9 cellular contexts compared by ENCODE assay signal in genomic region chr7:105690286-105690915, GRCh38.
A peak's percentile ranks its signal among the peaks of the same experiment; 100 is the strongest.
DNase-seq lines count a peak whose midpoint lies in the region; ATAC-seq and FAIRE-seq lines count a peak whose summit lies in the region.
"Had no signal": no experiment of that assay in that cellular context is flagged by ENCODE, and none has a peak within 500 bp of the region (broad histone marks: within the 10 kb centered on the region; RNA-seq: fewer than 3 reads in every experiment).

No MANE protein-coding gene starts in this region.

- H3K4me1 ChIP-seq in SJCRH30 = peaks cover 5% of the 10 kb centered on the region; the same call in 1 of the 2 replicates
- no peaks in the 10 kb centered on the region for H3K4me1 ChIP-seq in right cardiac atrium (ENCODE audit: control insufficient read depth, insufficient read depth, low read length)

- H3K36me3 ChIP-seq in SJCRH30 = no peaks in the 10 kb centered on the region

- FAIRE-seq in urothelium cell line (lab: Jason Lieb, UNC) = no peak

- H3K27me3 ChIP-seq in SJCRH30 = no peaks in the 10 kb centered on the region
- no peaks in the 10 kb centered on the region for H3K27me3 ChIP-seq in right cardiac atrium (ENCODE audit: control insufficient read depth, insufficient read depth)

- H3K27ac Mint-ChIP-seq in T-helper 1 cell treated with Interleukin-12 subunit alpha and Interleukin-12 subunit beta and Interleukin-4 antibody, amounts not matched to agents 30 μg/mL and 1 μg/mL, for 36 hours = peak overlapping the region; percentile 98
- H3K27ac Mint-ChIP-seq in stimulated activated memory B cell treated with anti-CD40 and anti-IgM and Interleukin-4, amounts not matched to agents 10 μg/mL and 1 μg/mL and 100 μg/mL, for 72 hours = peak overlapping the region; percentile 99

- peaks cover 32% of the 10 kb centered on the region for H3K4me1 Mint-ChIP-seq in T-helper 1 cell treated with Interleukin-12 subunit alpha and Interleukin-12 subunit beta and Interleukin-4 antibody, amounts not matched to agents 30 μg/mL and 1 μg/mL, for 36 hours (ENCODE audit: low read depth)
- H3K4me1 Mint-ChIP-seq in stimulated activated memory B cell treated with anti-CD40 and anti-IgM and Interleukin-4, amounts not matched to agents 10 μg/mL and 1 μg/mL and 100 μg/mL, for 72 hours = peaks cover 49% of the 10 kb centered on the region

- ATAC-seq in right cardiac atrium = no peak
- no peak for ATAC-seq in stimulated activated memory B cell treated with anti-CD40 and anti-IgM and Interleukin-4, amounts not matched to agents 10 μg/mL and 1 μg/mL and 100 μg/mL, for 72 hours

- H3K27ac ChIP-seq in SJCRH30 (no peak overlapping the region), right cardiac atrium (ENCODE audit: low read length) (peak overlapping the region; percentile 77)
- H3K27ac ChIP-seq: epithelial cell of prostate had no signal

- H3K4me3 ChIP-seq in SJCRH30 = peak overlapping the region; percentile 60
- peak overlapping the region; percentile 81 for H3K4me3 ChIP-seq in right cardiac atrium (ENCODE audit: low read length)

- H3K27me3 Mint-ChIP-seq in T-helper 1 cell treated with Interleukin-12 subunit alpha and Interleukin-12 subunit beta and Interleukin-4 antibody, amounts not matched to agents 30 μg/mL and 1 μg/mL, for 36 hours (ENCODE audit: low read depth) = peaks cover 4% of the 10 kb centered on the region
- no peaks in the 10 kb centered on the region for H3K27me3 Mint-ChIP-seq in stimulated activated memory B cell treated with anti-CD40 and anti-IgM and Interleukin-4, amounts not matched to agents 10 μg/mL and 1 μg/mL and 100 μg/mL, for 72 hours

- no peaks in the 10 kb centered on the region for H3K9me3 ChIP-seq in SJCRH30 (replicated peaks)
- H3K9me3 ChIP-seq in right cardiac atrium (ENCODE audit: control insufficient read depth, low read length) = no peaks in the 10 kb centered on the region

- DNase-seq in T-helper 1 cell = no peak
- no peak for DNase-seq in SJCRH30
- no peak for DNase-seq in right cardiac atrium
- DNase-seq in hepatic stellate cell (ENCODE audit: low spot score) = no peak
- DNase-seq in urothelium cell line (ENCODE audit: low spot score) = no peak
- DNase-seq in amygdala (lab: John Stamatoyannopoulos, UW) = no peak

- no peaks in the 10 kb centered on the region for H3K9me3 Mint-ChIP-seq in T-helper 1 cell treated with Interleukin-12 subunit alpha and Interleukin-12 subunit beta and Interleukin-4 antibody, amounts not matched to agents 30 μg/mL and 1 μg/mL, for 36 hours
- H3K9me3 Mint-ChIP-seq in stimulated activated memory B cell treated with anti-CD40 and anti-IgM and Interleukin-4, amounts not matched to agents 10 μg/mL and 1 μg/mL and 100 μg/mL, for 72 hours = no peaks in the 10 kb centered on the region

- intact Hi-C loops in right cardiac atrium (cut with DNase I) = no loop called here

- peaks cover 2% of the 10 kb centered on the region for H3K36me3 Mint-ChIP-seq in T-helper 1 cell treated with Interleukin-12 subunit alpha and Interleukin-12 subunit beta and Interleukin-4 antibody, amounts not matched to agents 30 μg/mL and 1 μg/mL, for 36 hours (ENCODE audit: low read depth)
- no peaks in the 10 kb centered on the region for H3K36me3 Mint-ChIP-seq in stimulated activated memory B cell treated with anti-CD40 and anti-IgM and Interleukin-4, amounts not matched to agents 10 μg/mL and 1 μg/mL and 100 μg/mL, for 72 hours

- WGBS in right cardiac atrium = 88% methylated on average over 19 of the region's 19 CpGs

- H3K4me3 Mint-ChIP-seq in T-helper 1 cell treated with Interleukin-12 subunit alpha and Interleukin-12 subunit beta and Interleukin-4 antibody, amounts not matched to agents 30 μg/mL and 1 μg/mL, for 36 hours = peak overlapping the region; percentile 96
- peak overlapping the region; percentile 99 for H3K4me3 Mint-ChIP-seq in stimulated activated memory B cell treated with anti-CD40 and anti-IgM and Interleukin-4, amounts not matched to agents 10 μg/mL and 1 μg/mL and 100 μg/mL, for 72 hours
